Comparison of ENCODE assay signal across 8 cellular contexts in the genomic region with DNA sequence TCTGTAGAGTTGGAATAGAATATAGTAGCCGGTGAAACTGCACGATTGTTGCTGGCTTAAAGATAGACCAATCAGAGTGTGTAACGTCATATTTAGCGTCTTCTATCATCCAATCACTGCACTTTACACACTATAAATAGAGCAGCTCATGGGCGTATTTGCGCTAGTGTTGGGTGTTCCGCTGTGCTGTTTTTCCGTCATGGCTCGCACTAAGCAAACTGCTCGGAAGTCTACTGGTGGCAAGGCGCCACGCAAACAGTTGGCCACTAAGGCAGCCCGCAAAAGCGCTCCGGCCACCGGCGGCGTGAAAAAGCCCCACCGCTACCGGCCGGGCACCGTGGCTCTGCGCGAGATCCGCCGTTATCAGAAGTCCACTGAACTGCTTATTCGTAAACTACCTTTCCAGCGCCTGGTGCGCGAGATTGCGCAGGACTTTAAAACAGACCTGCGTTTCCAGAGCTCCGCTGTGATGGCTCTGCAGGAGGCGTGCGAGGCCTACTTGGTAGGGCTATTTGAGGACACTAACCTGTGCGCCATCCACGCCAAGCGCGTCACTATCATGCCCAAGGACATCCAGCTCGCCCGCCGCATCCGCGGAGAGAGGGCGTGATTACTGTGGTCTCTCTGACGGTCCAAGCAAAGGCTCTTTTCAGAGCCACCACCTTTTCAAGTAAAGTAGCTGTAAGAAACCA. TPM values are rescaled to one million over a fixed set of nuclear protein-coding genes. Genes with fewer than 3 reads are reported as not detected.
DNase-seq lines count a peak whose midpoint lies in the region; ATAC-seq and FAIRE-seq lines count a peak whose summit lies in the region.

No MANE protein-coding gene starts in this region.

- CTCF ChIA-PET in CD4-positive, alpha-beta memory T cell (lab: Charles Lee; ENCODE audit: partially characterized antibody): interaction anchor here (0.9 to 11.6 kb wide), 13 partner anchors 9 to 1817 kb away, joined by 3 to 144 read pairs (median 4); a partner anchor contains a TSS

- peaks cover 0 to 14% of the 10 kb centered on the region in 2 donors for H3K36me3 Mint-ChIP-seq in CD4-positive, alpha-beta memory T cell
- peaks cover 2 to 8% of the 10 kb centered on the region in 2 donors for H3K36me3 Mint-ChIP-seq in stimulated activated naive B cell treated with anti-CD40 and anti-IgM and Interleukin-4, amounts not matched to agents 10 μg/mL and 1 μg/mL and 100 μg/mL, for 72 hours

- H3K27ac Mint-ChIP-seq in CD4-positive, alpha-beta memory T cell: peak overlapping the region; percentile 96 to 100 (median 100)
- peak overlapping the region; percentile 100 for H3K27ac Mint-ChIP-seq in stimulated activated naive B cell treated with anti-CD40 and anti-IgM and Interleukin-4, amounts not matched to agents 10 μg/mL and 1 μg/mL and 100 μg/mL, for 72 hours

- WGBS in mesodermal cell (ENCODE audit: insufficient coverage in 2 of 2), 2 experiments: 95% methylated on average over 43 to 44 of the region's 46 CpGs

- intact Hi-C loops in CD4-positive, alpha-beta memory T cell (cut with micrococcal nuclease): loop anchor here (1.0 to 10.0 kb wide), 8 partner anchors 17 to 1872 kb away; a partner anchor contains a TSS

- H3K4me3 Mint-ChIP-seq in CD4-positive, alpha-beta memory T cell: peak overlapping the region; percentile 92 to 98 (median 96)
- H3K4me3 Mint-ChIP-seq in stimulated activated naive B cell treated with anti-CD40 and anti-IgM and Interleukin-4, amounts not matched to agents 10 μg/mL and 1 μg/mL and 100 μg/mL, for 72 hours: peak overlapping the region; percentile 88 to 99

- no peaks in the 10 kb centered on the region for H3K27me3 ChIP-seq in CD4-positive, alpha-beta memory T cell (ENCODE audit: insufficient read depth, low read length)

- peaks cover 0 to 13% (median 0%) of the 10 kb centered on the region in 8 donors for H3K9me3 Mint-ChIP-seq in CD4-positive, alpha-beta memory T cell
- H3K9me3 Mint-ChIP-seq in stimulated activated naive B cell treated with anti-CD40 and anti-IgM and Interleukin-4, amounts not matched to agents 10 μg/mL and 1 μg/mL and 100 μg/mL, for 72 hours: peaks cover 3 to 6% of the 10 kb centered on the region in 2 donors

- DNase-seq in CD4-positive, alpha-beta memory T cell: peak; percentile 85 to 92 (median 91)
- DNase-seq in NOMO-1 treated with dmso at 0.1 percent for 144 hours (lab: John Stamatoyannopoulos, UW; ENCODE audit: unreplicated experiment): peak; percentile 60
- peak; percentile 87 for DNase-seq in activated CD8-positive, alpha-beta memory T cell treated with anti-CD3 and anti-CD28 coated beads, Interleukin-2, amount 50 U/mL, for 48 hours
- peak; percentile 84 for DNase-seq in stimulated activated naive B cell treated with anti-CD40 and anti-IgM and Interleukin-4, amounts not matched to agents 10 μg/mL and 1 μg/mL and 100 μg/mL, for 72 hours

- peaks cover 14 to 58% (median 32%) of the 10 kb centered on the region in 4 donors for H3K4me1 Mint-ChIP-seq in CD4-positive, alpha-beta memory T cell
- peaks cover 22 to 30% of the 10 kb centered on the region in 2 donors for H3K4me1 Mint-ChIP-seq in stimulated activated naive B cell treated with anti-CD40 and anti-IgM and Interleukin-4, amounts not matched to agents 10 μg/mL and 1 μg/mL and 100 μg/mL, for 72 hours

- POLR2A ChIA-PET in CD4-positive, alpha-beta memory T cell (lab: Charles Lee; ENCODE audit: partially characterized antibody): interaction anchor here (0.5 to 20.6 kb wide), 66 partner anchors 9 to 1872 kb away, joined by 3 to 1198 read pairs (median 6); a partner anchor contains a TSS

- peak overlapping the region; percentile 96 for H3K27ac ChIP-seq in CD4-positive, alpha-beta memory T cell (ENCODE audit: low read depth, low read length)
- H3K27ac ChIP-seq in mesodermal cell (ENCODE audit: low read depth, low read length, severe bottlenecking): peak overlapping the region; percentile 74

- H3K9me3 ChIP-seq in CD4-positive, alpha-beta memory T cell (ENCODE audit: control insufficient read depth in 1 of 2, low read length in 2 of 2): no peaks in the 10 kb centered on the region
- H3K9me3 ChIP-seq in mesodermal cell (ENCODE audit: control insufficient read depth, low read length): peaks cover 7% of the 10 kb centered on the region

- H3K4me3 ChIP-seq in CD4-positive, alpha-beta memory T cell (ENCODE audit: low read length in 2 of 2): peak overlapping the region; percentile 82 to 87
- H3K4me3 ChIP-seq in mesodermal cell (ENCODE audit: extremely low read depth, insufficient read depth, low read length, poor library complexity, severe bottlenecking): peak overlapping the region; percentile 23

- peaks cover 28% of the 10 kb centered on the region for H3K4me1 ChIP-seq in CD4-positive, alpha-beta memory T cell (ENCODE audit: insufficient read depth, low read length)
- H3K4me1 ChIP-seq in mesodermal cell (ENCODE audit: control insufficient read depth, insufficient read depth, low read length, poor library complexity, severe bottlenecking): peaks cover 2% of the 10 kb centered on the region

- H3K27me3 Mint-ChIP-seq in CD4-positive, alpha-beta memory T cell: peaks cover 0 to 1% of the 10 kb centered on the region in 2 donors
- H3K27me3 Mint-ChIP-seq in stimulated activated naive B cell treated with anti-CD40 and anti-IgM and Interleukin-4, amounts not matched to agents 10 μg/mL and 1 μg/mL and 100 μg/mL, for 72 hours: peaks cover 0 to 3% of the 10 kb centered on the region in 2 donors

- H3K36me3 ChIP-seq in CD4-positive, alpha-beta memory T cell (ENCODE audit: insufficient read depth, low read length): no peaks in the 10 kb centered on the region
- H3K36me3 ChIP-seq in mesodermal cell (ENCODE audit: control insufficient read depth, insufficient read depth, low read length): no peaks in the 10 kb centered on the region

- FAIRE-seq in endometrium (lab: Jason Lieb, UNC): peak; percentile 98

- ATAC-seq in GM19438 (IDR thresholded peaks at IDR 0.05; ENCODE audit: low read depth, unreplicated experiment) (peak; percentile 44), HG03571 (IDR thresholded peaks at IDR 0.05; ENCODE audit: unreplicated experiment) (peak; percentile 48)
- peak; percentile 54 for ATAC-seq in stimulated activated naive B cell treated with anti-CD40 and anti-IgM and Interleukin-4, amounts not matched to agents 10 μg/mL and 1 μg/mL and 100 μg/mL, for 72 hours (replicated peaks)

RNA-seq across cellular contexts. Expression of a gene that starts 57.8 kb away (rescaled TPM):
- total RNA-seq in CD4-positive, alpha-beta memory T cell: 10 to 100 TPM; 37.7 TPM
- polyA plus RNA-seq in CD4-positive, alpha-beta memory T cell: 10 to 100 TPM in 1 of 2 donors, 1 to 10 TPM in 1; 4.5 to 10.0 TPM
- polyA plus RNA-seq in mesodermal cell (2013, experiment 1 of 2): 1.5 TPM
- polyA plus RNA-seq in mesodermal cell (2013, experiment 2 of 2): 1.4 TPM

Comparison
In these comparisons a context has a peak if more than half of its experiments do, and no peak if none do; other contexts are left out.
1. Peak in every context shown above with its lines: DNase-seq, ATAC-seq, H3K4me3 ChIP-seq and H3K27ac ChIP-seq.